Comparison of ENCODE assay signal across 8 cellular contexts in genomic region chr22:41780714-41781507, GRCh38. TPM values are rescaled to one million over a fixed set of nuclear protein-coding genes. Genes with fewer than 3 reads are reported as not detected.
DNase-seq lines count a peak whose midpoint lies in the region; ATAC-seq and TF ChIP-seq lines count a peak whose summit lies in the region.

No MANE protein-coding gene starts in this region.

- H3K27me3 ChIP-seq in AG04450 (ENCODE audit: control insufficient read depth, insufficient read depth, low read length): no peaks in the 10 kb centered on the region
- peaks cover 28% of the 10 kb centered on the region for H3K27me3 ChIP-seq in neuron (ENCODE audit: insufficient read depth, low read length)
- H3K27me3 ChIP-seq in thymus (ENCODE audit: control insufficient read depth, insufficient read depth): no peaks in the 10 kb centered on the region

- no peak for TF ChIP-seq CTCF in AG04450 (IDR thresholded peaks at IDR 0.05; ENCODE audit: low read depth, low read length)

- DNase-seq in AG04450 (ENCODE audit: low read depth, low spot score) (no peak), dermis blood vessel endothelial cell (peak; percentile 47), NCI-H82 (lab: John Stamatoyannopoulos, UW) (no peak)
- peak; percentile 83 for DNase-seq in activated CD4-positive, CD25-positive, alpha-beta regulatory T cell treated with anti-CD3 and anti-CD28 coated beads, Interleukin-2, amount 50 U/mL, for 16 hours (ENCODE audit: low read depth, low spot score)

- CTCF ChIA-PET in AG04450 (lab: Charles Lee): interaction anchor here (1.4 to 3.1 kb wide), 2 partner anchors 34 to 84 kb away, joined by 5 to 9 read pairs; no protein-coding TSS in a partner anchor

- POLR2A ChIA-PET in AG04450 (lab: Yijun Ruan, JAX): interaction anchor here (0.8 kb wide), 1 partner anchor 191 kb away, joined by 3 read pairs; the partner anchor contains the start of gene PMM1

- H3K36me3 ChIP-seq in neuron (ENCODE audit: insufficient read depth, low read length): no peaks in the 10 kb centered on the region
- H3K36me3 ChIP-seq in thymus (ENCODE audit: control insufficient read depth, insufficient read depth): no peaks in the 10 kb centered on the region

- H2AFZ ChIP-seq in neuron (ENCODE audit: low read depth, low read length): peak overlapping the region; percentile 5

- H3K4me1 ChIP-seq in neuron (ENCODE audit: insufficient read depth, low read length) (peaks cover 3% of the 10 kb centered on the region), thymus (ENCODE audit: control insufficient read depth, insufficient read depth, low read length) (peaks cover 9% of the 10 kb centered on the region)

- peak; percentile 83 for ATAC-seq in GM19372 (IDR thresholded peaks at IDR 0.05; ENCODE audit: low read depth, unreplicated experiment)
- ATAC-seq in HG03460 (IDR thresholded peaks at IDR 0.05; ENCODE audit: unreplicated experiment): peak; percentile 75

- H3K4me3 ChIP-seq in AG04450 (ENCODE audit: low read depth, low read length) (no peak overlapping the region), neuron (ENCODE audit: low read length) (no peak overlapping the region), thymus (ENCODE audit: low read length) (peak overlapping the region; percentile 13)

- H3K27ac ChIP-seq in AG04450 (ENCODE audit: low read depth, low read length): peak overlapping the region; percentile 0
- H3K27ac ChIP-seq in thymus (ENCODE audit: low read depth): peak overlapping the region; percentile 75

- H3K9me3 ChIP-seq in AG04450 (ENCODE audit: control insufficient read depth, insufficient read depth, low read length) (no peaks in the 10 kb centered on the region), neuron (ENCODE audit: low read length) (no peaks in the 10 kb centered on the region), thymus (ENCODE audit: control insufficient read depth) (peaks cover 2% of the 10 kb centered on the region)

- WGBS in thymus: 49% methylated on average over 11 of the region's 11 CpGs

RNA-seq across cellular contexts. Expression of gene CCDC134, which starts 19.6 kb away (rescaled TPM):
- polyA plus RNA-seq in AG04450 (2011; rRNA removed) (2.6 and 3.5 TPM in 2 replicates), thymus (1.6 TPM)
- 15.6 and 17.8 TPM in 2 replicates for polyA minus RNA-seq in AG04450 (2011; rRNA and poly(A)+ RNA removed)
- total RNA-seq in dermis blood vessel endothelial cell: 6.1 and 6.3 TPM in 2 replicates

RNA-seq across cellular contexts. Expression of gene SREBF2, which starts 52.0 kb away (rescaled TPM):
- polyA plus RNA-seq in AG04450 (2011; rRNA removed) (31.7 and 39.1 TPM in 2 replicates), thymus (41.0 TPM)
- 42.7 and 49.5 TPM in 2 replicates for polyA minus RNA-seq in AG04450 (2011; rRNA and poly(A)+ RNA removed)
- total RNA-seq in dermis blood vessel endothelial cell: 46.3 and 110 TPM in 2 replicates

Comparison
In these comparisons a context has a peak if more than half of its experiments do, and no peak if none do; other contexts are left out.
1. DNase-seq: peak in activated CD4-positive, CD25-positive, alpha-beta regulatory T cell treated with anti-CD3 and anti-CD28 coated beads, Interleukin-2, amount 50 U/mL, for 16 hours (single experiment) and dermis blood vessel endothelial cell (single experiment); none in AG04450 (single experiment) and NCI-H82 (single experiment).